Comparison of ENCODE assay signal across 8 cellular contexts in genomic region chr22:32660292-32660691, GRCh38.
DNase-seq lines count a peak whose midpoint lies in the region; ATAC-seq and TF ChIP-seq lines count a peak whose summit lies in the region.

No MANE protein-coding gene starts in this region.

- TF ChIP-seq CTCF in A673 (conservative IDR thresholded peaks at IDR 0.05; ENCODE audit: low read depth, low read length) (peak; percentile 82), GM12875 (IDR thresholded peaks at IDR 0.05; ENCODE audit: borderline replicate concordance, insufficient read depth, low read depth, low read length) (peak; percentile 68; the same call in 1 of the 2 replicates), upper lobe of left lung (IDR thresholded peaks at IDR 0.05) (peak; percentile 66 to 87 (median 78))

- no peaks in the 10 kb centered on the region for H3K9me3 Mint-ChIP-seq in activated CD8-positive, alpha-beta memory T cell treated with anti-CD3 and anti-CD28 coated beads, Interleukin-2, amount 10 ng/mL, durations not matched to agents 7 days and 5 days (ENCODE audit: low read depth)
- H3K9me3 Mint-ChIP-seq in naive thymus-derived CD4-positive, alpha-beta T cell: peaks cover 0 to 1% (median 0%) of the 10 kb centered on the region in 11 donors

- no peaks in the 10 kb centered on the region for H3K36me3 ChIP-seq in A673 (ENCODE audit: insufficient read depth, low read length, poor library complexity, severe bottlenecking)
- no peaks in the 10 kb centered on the region for H3K36me3 ChIP-seq in naive thymus-derived CD4-positive, alpha-beta T cell (ENCODE audit: control insufficient read depth in 2 of 3, insufficient read depth in 3 of 3, low read length in 3 of 3)
- no peaks in the 10 kb centered on the region for H3K36me3 ChIP-seq in upper lobe of left lung

- TF ChIP-seq EP300 in upper lobe of left lung (IDR thresholded peaks at IDR 0.05): no peak

- 29 to 43% methylated on average over 9 of the region's 9 CpGs for WGBS in upper lobe of left lung, 2 donors

- CTCF ChIA-PET in A673 (lab: Charles Lee): interaction anchor here (0.8 to 2.7 kb wide), 2 partner anchors 136 to 340 kb away, joined by 5 to 28 read pairs; no protein-coding TSS in a partner anchor
- CTCF ChIA-PET in activated CD8-positive, alpha-beta memory T cell treated with anti-CD3 and anti-CD28 coated beads, Interleukin-2, amount 10 ng/mL, durations not matched to agents 7 days and 5 days (lab: Charles Lee): interaction anchor here (0.6 to 5.4 kb wide), 14 partner anchors 15 to 341 kb away, joined by 3 to 101 read pairs (median 4); partner anchors contain the start of gene TIMP3
- CTCF ChIA-PET in naive thymus-derived CD4-positive, alpha-beta T cell (lab: Charles Lee): interaction anchor here (0.5 to 5.2 kb wide), 10 partner anchors 10 to 690 kb away, joined by 3 to 59 read pairs (median 4); no protein-coding TSS in a partner anchor

- POLR2A ChIA-PET in A673 (lab: Charles Lee; ENCODE audit: low non-redundant PET): no interaction called here
- POLR2A ChIA-PET in naive thymus-derived CD4-positive, alpha-beta T cell (lab: Charles Lee): no interaction called here

- H3K4me3 ChIP-seq in A673 (ENCODE audit: low read depth, low read length, poor library complexity, severe bottlenecking): no peak overlapping the region
- no peak overlapping the region for H3K4me3 ChIP-seq in GM12875 (ENCODE audit: low read depth, low read length)
- no peak overlapping the region for H3K4me3 ChIP-seq in naive thymus-derived CD4-positive, alpha-beta T cell (ENCODE audit: low read length)
- no peak overlapping the region for H3K4me3 ChIP-seq in upper lobe of left lung

- no TSS peak for BruUV-seq in A673 (replicated peaks; lab: Mats Ljungman, UMichigan)

- no peak overlapping the region for H3K27ac Mint-ChIP-seq in activated CD8-positive, alpha-beta memory T cell treated with anti-CD3 and anti-CD28 coated beads, Interleukin-2, amount 10 ng/mL, durations not matched to agents 7 days and 5 days
- H3K27ac Mint-ChIP-seq in naive thymus-derived CD4-positive, alpha-beta T cell: no peak overlapping the region

- no peaks in the 10 kb centered on the region for H3K4me1 ChIP-seq in A673 (ENCODE audit: insufficient read depth, low read length, poor library complexity, severe bottlenecking)
- no peaks in the 10 kb centered on the region for H3K4me1 ChIP-seq in naive thymus-derived CD4-positive, alpha-beta T cell (ENCODE audit: control insufficient read depth in 2 of 2, insufficient read depth in 2 of 2, low read length in 2 of 2)
- peaks cover 7 to 11% (median 9%) of the 10 kb centered on the region in 4 donors for H3K4me1 ChIP-seq in upper lobe of left lung

- no peaks in the 10 kb centered on the region for H3K9me3 ChIP-seq in A673 (ENCODE audit: low read depth, low read length, poor library complexity, severe bottlenecking)
- no peaks in the 10 kb centered on the region for H3K9me3 ChIP-seq in naive thymus-derived CD4-positive, alpha-beta T cell (ENCODE audit: control insufficient read depth in 2 of 3, low read length in 3 of 3)
- no peaks in the 10 kb centered on the region for H3K9me3 ChIP-seq in upper lobe of left lung

- H3K4me3 Mint-ChIP-seq in activated CD8-positive, alpha-beta memory T cell treated with anti-CD3 and anti-CD28 coated beads, Interleukin-2, amount 10 ng/mL, durations not matched to agents 7 days and 5 days: no peak overlapping the region
- no peak overlapping the region for H3K4me3 Mint-ChIP-seq in naive thymus-derived CD4-positive, alpha-beta T cell

- H3K27me3 ChIP-seq in A673 (replicated peaks; ENCODE audit: insufficient read depth, low read depth, low read length, poor library complexity) (peaks cover 4% of the 10 kb centered on the region), upper lobe of left lung (no peaks in the 10 kb centered on the region)
- no peaks in the 10 kb centered on the region for H3K27me3 ChIP-seq in naive thymus-derived CD4-positive, alpha-beta T cell (ENCODE audit: control insufficient read depth in 2 of 2, insufficient read depth in 2 of 2, low read length in 2 of 2)

- H3K27me3 Mint-ChIP-seq in activated CD8-positive, alpha-beta memory T cell treated with anti-CD3 and anti-CD28 coated beads, Interleukin-2, amount 10 ng/mL, durations not matched to agents 7 days and 5 days: peaks cover 18% of the 10 kb centered on the region
- H3K27me3 Mint-ChIP-seq in naive thymus-derived CD4-positive, alpha-beta T cell: peaks cover 0 to 15% (median 6%) of the 10 kb centered on the region in 5 donors

- H3K36me3 Mint-ChIP-seq in activated CD8-positive, alpha-beta memory T cell treated with anti-CD3 and anti-CD28 coated beads, Interleukin-2, amount 10 ng/mL, durations not matched to agents 7 days and 5 days: no peaks in the 10 kb centered on the region
- H3K36me3 Mint-ChIP-seq in naive thymus-derived CD4-positive, alpha-beta T cell: no peaks in the 10 kb centered on the region

- intact Hi-C loops in A673 (cut with micrococcal nuclease; ENCODE audit: unreplicated experiment): loop anchor here (1.0 to 5.0 kb wide), 4 partner anchors 137 to 552 kb away; no protein-coding TSS in a partner anchor
- intact Hi-C loops in naive thymus-derived CD4-positive, alpha-beta T cell (cut with micrococcal nuclease): loop anchor here (1.0 to 10.0 kb wide), 4 partner anchors 131 to 685 kb away; no protein-coding TSS in a partner anchor

- no peak for ATAC-seq in activated CD8-positive, alpha-beta memory T cell treated with anti-CD3 and anti-CD28 coated beads, Interleukin-2, amount 10 ng/mL, durations not matched to agents 7 days and 5 days
- ATAC-seq in esophagus mucosa (peak; percentile 73), upper lobe of left lung (ENCODE audit: low FRiP score in 2 of 2) (peak; percentile 31 to 79), HG03460 (IDR thresholded peaks at IDR 0.05; ENCODE audit: unreplicated experiment) (no peak)
- peak; percentile 54 for ATAC-seq in naive thymus-derived CD4-positive, alpha-beta T cell

- H3K4me1 Mint-ChIP-seq in activated CD8-positive, alpha-beta memory T cell treated with anti-CD3 and anti-CD28 coated beads, Interleukin-2, amount 10 ng/mL, durations not matched to agents 7 days and 5 days: no peaks in the 10 kb centered on the region
- peaks cover 0 to 5% (median 0%) of the 10 kb centered on the region in 7 donors for H3K4me1 Mint-ChIP-seq in naive thymus-derived CD4-positive, alpha-beta T cell

- H3K27ac ChIP-seq in A673 (ENCODE audit: low read depth, low read length, poor library complexity, severe bottlenecking) (no peak overlapping the region), upper lobe of left lung (no peak overlapping the region)
- no peak overlapping the region for H3K27ac ChIP-seq in naive thymus-derived CD4-positive, alpha-beta T cell (ENCODE audit: low read depth, low read length)

- no peak for TF ChIP-seq POLR2A in upper lobe of left lung (IDR thresholded peaks at IDR 0.05)

- DNase-seq in A673 (ENCODE audit: low spot score) (peak; percentile 67), NCI-H524 treated with DMSO at 0.1 percent for 48 hours (lab: John Stamatoyannopoulos, UW) (peak; percentile 6), upper lobe of left lung (peak in 1 of 2 donors; percentile 66)
- peak; percentile 61 for DNase-seq in activated CD8-positive, alpha-beta memory T cell treated with anti-CD3 and anti-CD28 coated beads, Interleukin-2, amount 10 ng/mL, durations not matched to agents 7 days and 5 days
- DNase-seq in naive thymus-derived CD4-positive, alpha-beta T cell: peak; percentile 16 to 62 (median 46)

Comparison
In these comparisons a context has a peak if more than half of its experiments do, and no peak if none do; other contexts are left out.
1. ATAC-seq: peak in esophagus mucosa (single experiment), naive thymus-derived CD4-positive, alpha-beta T cell (single experiment) and upper lobe of left lung (2 of 2); none in activated CD8-positive, alpha-beta memory T cell treated with anti-CD3 and anti-CD28 coated beads, Interleukin-2, amount 10 ng/mL, durations not matched to agents 7 days and 5 days (single experiment) and HG03460 (single experiment).
2. Peak in every context shown above with its lines, with median percentiles within 50 percentile points of each other: CTCF ChIP-seq.